In genomic region chr10:30200019-30200415, GRCh38 we compare ENCODE assay signal across 7 cellular contexts.
"Had no signal": no experiment of that assay in that cellular context is flagged by ENCODE, and none has a peak within 500 bp of the region (broad histone marks: within the 10 kb centered on the region; RNA-seq: fewer than 3 reads in every experiment).

No MANE protein-coding gene starts in this region.

- ATAC-seq: HCT116 had no signal

- H3K4me3 Mint-ChIP-seq: HFFc6, IgD-negative memory B cell had no signal

- H3K36me3 ChIP-seq: HAP-1 had no signal

- H3K9me3 ChIP-seq: HAP-1 had no signal

- H3K27ac ChIP-seq: HL-60 had no signal

- H3K4me1 Mint-ChIP-seq: IgD-negative memory B cell had no signal

- DNase-seq: GOT3, H7, HFFc6 had no signal

- H3K4me3 ChIP-seq: HAP-1 had no signal

- H3K27ac Mint-ChIP-seq: HFFc6, IgD-negative memory B cell had no signal

- H3K4me1 ChIP-seq: HAP-1 had no signal

- H3K27me3 Mint-ChIP-seq: IgD-negative memory B cell had no signal
